ENCODE assay signal across 26 cellular contexts in genomic region chr9:126937444-126937843, GRCh38. TPM values are rescaled to one million over a fixed set of nuclear protein-coding genes. Genes with fewer than 3 reads are reported as not detected.
A peak's percentile ranks its signal among the peaks of the same experiment; 100 is the strongest.
DNase-seq lines count a peak whose midpoint lies in the region; ATAC-seq, FAIRE-seq and TF ChIP-seq lines count a peak whose summit lies in the region.
"Had no signal": no experiment of that assay in that cellular context is flagged by ENCODE, and none has a peak within 500 bp of the region (broad histone marks: within the 10 kb centered on the region; RNA-seq: fewer than 3 reads in every experiment).

No MANE protein-coding gene starts in this region.

- no peak overlapping the region for H3K14ac ChIP-seq in H1 (ENCODE audit: insufficient read length)

- TF ChIP-seq POLR2A in HepG2 (IDR thresholded peaks at IDR 0.05; ENCODE audit: insufficient read depth in 1 of 2, low read depth in 2 of 2, low read length in 2 of 2) = no peak
- no peak for TF ChIP-seq POLR2A in right lobe of liver (IDR thresholded peaks at IDR 0.05)
- TF ChIP-seq POLR2A in GM12878 (IDR thresholded peaks at IDR 0.05; ENCODE audit: low read depth, low read length) = no peak
- TF ChIP-seq POLR2A in H1 (IDR thresholded peaks at IDR 0.05; ENCODE audit: control extremely low read depth in 1 of 2, low read depth in 2 of 2, low read length in 2 of 2) = no peak

- H3K27me3 ChIP-seq in HepG2 (ENCODE audit: control insufficient read depth in 1 of 2, insufficient read depth in 2 of 2, low read length in 2 of 2) (no peaks in the 10 kb centered on the region; a peak in 1 of 5 replicates), right lobe of liver (no peaks in the 10 kb centered on the region), GM12878 (replicated peaks in 1 of 2; ENCODE audit: control insufficient read depth in 2 of 2, insufficient read depth in 2 of 2, low read length in 1 of 2) (no peaks in the 10 kb centered on the region), H1 (replicated peaks in 1 of 4; ENCODE audit: control insufficient read depth in 3 of 4, extremely low read depth in 1 of 4, insufficient read depth in 3 of 4, low read length in 3 of 4) (no peaks in the 10 kb centered on the region)
- H3K27me3 ChIP-seq: BE2C, BLaER1 had no signal

- TF ChIP-seq CTCF in HepG2 (CRISPR knock-in tag; IDR thresholded peaks at IDR 0.05) (no peak), right lobe of liver (IDR thresholded peaks at IDR 0.05) (no peak), GM12878 (IDR thresholded peaks at IDR 0.05 in 2 of 3, conservative IDR thresholded peaks at IDR 0.05 in 1 of 3; ENCODE audit: control insufficient read depth in 2 of 3, extremely low read depth in 1 of 3, insufficient read depth in 1 of 3, low read depth in 3 of 3, low read length in 3 of 3) (no peak), H1 (IDR thresholded peaks at IDR 0.05; ENCODE audit: control extremely low read depth in 1 of 3, insufficient read depth in 1 of 3, low read depth in 1 of 3, low read length in 3 of 3) (no peak)

- no peaks in the 10 kb centered on the region for H3K79me2 ChIP-seq in HepG2 (ENCODE audit: insufficient read depth, low read length)
- H3K79me2 ChIP-seq in GM12878 (ENCODE audit: control insufficient read depth, insufficient read depth, low read length) = no peaks in the 10 kb centered on the region
- no peaks in the 10 kb centered on the region for H3K79me2 ChIP-seq in H1 (ENCODE audit: control insufficient read depth in 1 of 2, insufficient read depth in 2 of 2, low read length in 2 of 2)

- H2AK5ac ChIP-seq in H1 (ENCODE audit: low read depth, low read length) = no peak overlapping the region

- no peak overlapping the region for H3K56ac ChIP-seq in H1 (replicated peaks; ENCODE audit: insufficient read length, low read depth, low read length)

- H3K4ac ChIP-seq in H1 (replicated peaks; ENCODE audit: insufficient read length, low read depth, low read length) = no peak overlapping the region

- H4K91ac ChIP-seq in H1 (replicated peaks; ENCODE audit: insufficient read length, low read length) = no peak overlapping the region

- POLR2A ChIA-PET in HepG2 (lab: Yijun Ruan, JAX) (no interaction called here), GM12878 (lab: Charles Lee) (interaction anchor here (1.0 kb wide), 1 partner anchor 261 kb away, joined by 3 read pairs; no protein-coding TSS in a partner anchor), H1 (lab: Charles Lee; ENCODE audit: partially characterized antibody) (interaction anchor here (1.0 to 1.2 kb wide), 2 partner anchors 260 to 537 kb away, joined by 3 to 4 read pairs; no protein-coding TSS in a partner anchor)

- H3K36me3 ChIP-seq in HepG2 (replicated peaks in 1 of 2; ENCODE audit: control insufficient read depth in 1 of 2, insufficient read depth in 2 of 2, low read length in 2 of 2) (no peaks in the 10 kb centered on the region), right lobe of liver (no peaks in the 10 kb centered on the region), KOPT-K1 (ENCODE audit: insufficient read depth, low read length) (no peaks in the 10 kb centered on the region), GM12878 (ENCODE audit: control insufficient read depth in 2 of 2, insufficient read depth in 2 of 2, low read length in 1 of 2) (no peaks in the 10 kb centered on the region; a peak in 1 of 4 replicates), H1 (ENCODE audit: control insufficient read depth in 2 of 4, insufficient read depth in 4 of 4, low read length in 3 of 4) (no peaks in the 10 kb centered on the region)
- H3K36me3 ChIP-seq: BE2C, BLaER1 had no signal

- in situ Hi-C loops in HepG2 (cut with HindIII; ENCODE audit: extremely low pct_ligation_motif_present, low pct_unique_long_range_greater_than_20kb) = no loop called here
- in situ Hi-C loops in GM12878 (cut with MboI) = no loop called here

- H3K4me1 ChIP-seq in HepG2 (ENCODE audit: insufficient read depth, low read length) (peaks cover 36% of the 10 kb centered on the region), right lobe of liver (peaks cover 0 to 7% (median 2%) of the 10 kb centered on the region in 4 donors), GM12878 (ENCODE audit: control insufficient read depth, insufficient read depth, low read length) (no peaks in the 10 kb centered on the region), H1 (replicated peaks in 1 of 4; ENCODE audit: control insufficient read depth in 3 of 4, insufficient read depth in 4 of 4, low read length in 3 of 4) (peaks cover 0 to 17% (median 9%) of the 10 kb centered on the region in 4 experiments; a peak in 5 of 7 replicates)
- H3K4me1 ChIP-seq: BE2C, BLaER1 had no signal

- no peak overlapping the region for H3K4me3 ChIP-seq in HepG2 (replicated peaks in 1 of 3; ENCODE audit: insufficient read depth in 1 of 3, low read depth in 2 of 3, low read length in 3 of 3)
- no peak overlapping the region for H3K4me3 ChIP-seq in right lobe of liver
- H3K4me3 ChIP-seq in GM12878 = no peak overlapping the region
- no peak overlapping the region for H3K4me3 ChIP-seq in H1 (ENCODE audit: extremely low read depth in 1 of 4, insufficient read depth in 2 of 4, low read depth in 3 of 4, low read length in 4 of 4)
- H3K4me3 ChIP-seq: BLaER1 had no signal

- H4K20me1 ChIP-seq in HepG2 (ENCODE audit: insufficient read depth, low read length) (no peaks in the 10 kb centered on the region), GM12878 (ENCODE audit: control insufficient read depth, insufficient read depth) (no peaks in the 10 kb centered on the region), H1 (replicated peaks in 1 of 2; ENCODE audit: control insufficient read depth in 1 of 2, insufficient read depth in 2 of 2, low read length in 2 of 2) (no peaks in the 10 kb centered on the region)

- no peaks in the 10 kb centered on the region; the same call in 1 of the 2 replicates for H3K79me1 ChIP-seq in H1 (ENCODE audit: low read depth, low read length)

- no peak overlapping the region for H3K4me2 ChIP-seq in HepG2 (ENCODE audit: low read depth, low read length)
- no peak overlapping the region for H3K4me2 ChIP-seq in GM12878 (ENCODE audit: control insufficient read depth, insufficient read depth)
- no peak overlapping the region for H3K4me2 ChIP-seq in H1 (ENCODE audit: insufficient read depth in 1 of 2, low read depth in 2 of 2, low read length in 2 of 2)
- H3K4me2 ChIP-seq: BLaER1 had no signal

- SMC1A ChIA-PET in GM12878 (lab: Charles Lee; ENCODE audit: uncharacterized antibody, unreplicated experiment) = interaction anchor here (0.7 to 1.2 kb wide), 2 partner anchors 48 to 132 kb away, joined by 3 read pairs; partner anchors contain the start of gene ZBTB43

- BruUV-seq in HepG2 (replicated peaks; lab: Mats Ljungman, UMichigan) = no TSS peak
- BruUV-seq in GM12878 (replicated peaks; lab: Mats Ljungman, UMichigan) = no TSS peak

- no peak overlapping the region for H4K5ac ChIP-seq in H1 (ENCODE audit: insufficient read length, low read depth, low read length)

- H2BK15ac ChIP-seq in H1 (ENCODE audit: low read length) = no peak overlapping the region

- H2BK12ac ChIP-seq in H1 (ENCODE audit: low read depth, low read length) = no peak overlapping the region

- H2BK20ac ChIP-seq in H1 (ENCODE audit: low read length) = no peak overlapping the region

- H2AFZ ChIP-seq in HepG2 (ENCODE audit: low read length) = no peak overlapping the region
- H2AFZ ChIP-seq in GM12878 (ENCODE audit: control insufficient read depth, low read depth, low read length) = no peak overlapping the region
- no peak overlapping the region for H2AFZ ChIP-seq in H1 (ENCODE audit: low read length)

- H2BK120ac ChIP-seq in H1 (replicated peaks; ENCODE audit: low read depth, low read length) = no peak overlapping the region

- DNase-seq in HepG2 (ENCODE audit: low spot score) (no peak), right lobe of liver (no peak), GM12878 (ENCODE audit: low read depth, low spot score) (no peak), H1 (ENCODE audit: low read depth in 1 of 2, low spot score in 2 of 2) (no peak), NCI-H69 (lab: John Stamatoyannopoulos, UW) (no peak), hypothalamus (lab: John Stamatoyannopoulos, UW) (no peak)
- DNase-seq: 8988T; ACHN; BE2C; C1 segment of cervical spinal cord; CD4-positive, alpha-beta memory T cell; CD4-positive, CD25-positive, alpha-beta regulatory T cell; CD8-positive, alpha-beta memory T cell; DMS 273 treated with DMSO at 0.1 percent for 48 hours; DMS153; DMS53; DMS79; DND-41; EL; GDM1 had no signal

- ATAC-seq in HepG2 (no peak), right lobe of liver (no peak), GM12878 (no peak), HG02763 (IDR thresholded peaks at IDR 0.05; ENCODE audit: unreplicated experiment) (no peak)

- no peak overlapping the region for H3K18ac ChIP-seq in H1 (ENCODE audit: extremely low read depth, low read length)

- no peak overlapping the region for H4K8ac ChIP-seq in H1 (ENCODE audit: extremely low read depth, insufficient read depth, low read length)

- RAD21 ChIA-PET in GM12878 (lab: Charles Lee; ENCODE audit: unreplicated experiment) = interaction anchor here (1.8 to 6.9 kb wide), 2 partner anchors 262 to 277 kb away, joined by 4 to 91 read pairs; no protein-coding TSS in a partner anchor

- no peak for FAIRE-seq in HepG2 (lab: Jason Lieb, UNC)
- FAIRE-seq in GM12878 (lab: Jason Lieb, UNC) = no peak
- FAIRE-seq in H1 (lab: Jason Lieb, UNC) = no peak
- FAIRE-seq: A204.1, GM12891, GM19239 had no signal

- H3K23me2 ChIP-seq in H1 (ENCODE audit: low read depth, low read length) = no peaks in the 10 kb centered on the region

- no peak overlapping the region for H3K27ac ChIP-seq in HepG2 (ENCODE audit: extremely low read length, insufficient read depth, low read length)
- H3K27ac ChIP-seq in right lobe of liver = no peak overlapping the region
- peak overlapping the region; percentile 46 for H3K27ac ChIP-seq in KOPT-K1 (ENCODE audit: low read depth, low read length, poor library complexity, severe bottlenecking)
- no peak overlapping the region for H3K27ac ChIP-seq in GM12878 (ENCODE audit: control insufficient read depth, insufficient read depth)
- H3K27ac ChIP-seq in H1 (ENCODE audit: low read depth, low read length) = no peak overlapping the region
- H3K27ac ChIP-seq: BLaER1 had no signal

- intact Hi-C loops in HepG2 (cut with micrococcal nuclease; ENCODE audit: unreplicated experiment) (no loop called here), right lobe of liver (cut with DNase I) (loop anchor here in 1 of 2 donors (10.0 kb wide), 1 partner anchor 267 kb away; no protein-coding TSS in a partner anchor), GM12878 (cut with micrococcal nuclease; ENCODE audit: unreplicated experiment) (no loop called here)

- H3K9me3 ChIP-seq in HepG2 (ENCODE audit: low read length) (no peaks in the 10 kb centered on the region), right lobe of liver (no peaks in the 10 kb centered on the region), KOPT-K1 (ENCODE audit: insufficient read depth, low read length, poor library complexity, severe bottlenecking) (peaks cover 5% of the 10 kb centered on the region), GM12878 (replicated peaks; ENCODE audit: control insufficient read depth, insufficient read depth, low read length) (no peaks in the 10 kb centered on the region), H1 (ENCODE audit: insufficient read depth in 2 of 2, low read depth in 1 of 2, low read length in 1 of 2) (no peaks in the 10 kb centered on the region)
- H3K9me3 ChIP-seq: BE2C, BLaER1 had no signal

- CTCF ChIA-PET in HepG2 (lab: Yijun Ruan, JAX; ENCODE audit: low intra/inter-chr PET ratio, low total read pairs) (no interaction called here), GM12878 (lab: Yijun Ruan, JAX) (interaction anchor here (0.8 to 7.4 kb wide), 5 partner anchors 9 to 277 kb away, joined by 3 to 172 read pairs (median 5); no protein-coding TSS in a partner anchor), H1 (lab: Charles Lee; ENCODE audit: partially characterized antibody) (interaction anchor here (0.6 to 11.9 kb wide), 8 partner anchors 10 to 277 kb away, joined by 3 to 166 read pairs (median 10); no protein-coding TSS in a partner anchor)

- TF ChIP-seq EP300 in HepG2 (IDR thresholded peaks at IDR 0.05; ENCODE audit: low read depth in 2 of 2, low read length in 2 of 2) (no peak), HepG2 (CRISPR knock-in tag; IDR thresholded peaks at IDR 0.05; ENCODE audit: borderline replicate concordance) (no peak), GM12878 (IDR thresholded peaks at IDR 0.05; ENCODE audit: borderline replicate concordance in 1 of 2, control insufficient read depth in 1 of 2, low read depth in 2 of 2, low read length in 2 of 2) (no peak), H1 (IDR thresholded peaks at IDR 0.05; ENCODE audit: borderline replicate concordance in 1 of 2, low read depth in 2 of 2, low read length in 2 of 2) (no peak)

- no peak overlapping the region for H3K9ac ChIP-seq in HepG2 (ENCODE audit: insufficient read depth, low read depth, low read length)
- no peak overlapping the region for H3K9ac ChIP-seq in GM12878 (ENCODE audit: control insufficient read depth, insufficient read depth, low read length)
- no peak overlapping the region for H3K9ac ChIP-seq in H1 (replicated peaks in 1 of 4; ENCODE audit: extremely low read depth in 1 of 4, low read depth in 3 of 4, low read length in 3 of 4)
- H3K9ac ChIP-seq: BLaER1 had no signal

- no peak overlapping the region for H3K23ac ChIP-seq in H1 (ENCODE audit: insufficient read length)

- TF ChIP-seq RAD21 in HepG2 (CRISPR knock-in tag; IDR thresholded peaks at IDR 0.05) = no peak
- no peak for TF ChIP-seq RAD21 in GM12878 (IDR thresholded peaks at IDR 0.05; ENCODE audit: insufficient read depth, low read depth, low read length)
- no peak for TF ChIP-seq RAD21 in H1 (IDR thresholded peaks at IDR 0.05 in 1 of 2, conservative IDR thresholded peaks at IDR 0.05 in 1 of 2; ENCODE audit: low read depth in 2 of 2, low read length in 2 of 2)

- H2BK5ac ChIP-seq in H1 (ENCODE audit: low read depth, low read length) = no peak overlapping the region

RNA-seq across cellular contexts. Expression of gene RALGPS1, which starts 22.9 kb away (rescaled TPM):
- total RNA-seq in HepG2 (2016; rRNA removed; fragmentation: Illumina TruSeq; extraction: Trizol) (2.2 and 3.7 TPM in 2 replicates), right lobe of liver (1 to 10 TPM; 1.2 to 3.8 (median 2.4) TPM), GM12878 (2014; rRNA removed) (3.1 and 3.8 TPM in 2 replicates), GM12878 (2014; rRNA removed; fragmentation: Illumina TruSeq; extraction: Trizol) (2.3 and 3.2 TPM in 2 replicates), GM12878 (2021) (3.1 and 3.6 TPM in 2 replicates)
- 2.5 and 3.0 TPM in 2 replicates for total RNA-seq in HepG2 (2016; cell fraction: cytosol; rRNA removed; fragmentation: Illumina TruSeq; extraction: Trizol; ENCODE audit: low read depth)
- 3.1 and 4.0 TPM in 2 replicates for total RNA-seq in HepG2 (2016; cell fraction: insoluble cytoplasmic fraction; rRNA removed; fragmentation: Illumina TruSeq; extraction: Trizol)
- total RNA-seq in HepG2 (2016; cell fraction: membrane; rRNA removed; fragmentation: Illumina TruSeq; extraction: Trizol) = 4.9 and 5.0 TPM in 2 replicates
- 7.5 and 9.4 TPM in 2 replicates for total RNA-seq in HepG2 (2016; cell fraction: nucleus; rRNA removed; fragmentation: Illumina TruSeq; extraction: Trizol)
- polyA plus RNA-seq in HepG2 (2011; rRNA removed) (6.5 and 9.5 TPM in 2 replicates), GM12878 (2011; rRNA removed) (5.2 and 5.5 TPM in 2 replicates), GM12878 (2014; fragmentation: Illumina TruSeq; extraction: Trizol) (2.2 and 2.3 TPM in 2 replicates), GM12878 (2014; fragmentation: Nextera tagmentation; extraction: Ambion mirVana) (under 1 TPM; 0.13 to 0.77 TPM), GM12878 (2014; rRNA removed) (3.4 and 5.6 TPM in 2 replicates), GM12878 (2016; fragmentation: Nextera tagmentation; extraction: Ambion mirVana) (1 to 10 TPM; 1.9 to 2.3 TPM), H1 (2011; rRNA removed) (20.0 and 33.6 TPM in 2 replicates)
- 3.0 and 5.8 TPM in 2 replicates for polyA plus RNA-seq in HepG2 (2011; cell fraction: cytosol; rRNA removed)
- polyA plus RNA-seq in HepG2 (2011; cell fraction: nucleus; rRNA removed) = 26.3 and 34.5 TPM in 2 replicates
- 11.9 and 13.3 TPM in 2 replicates for polyA plus RNA-seq in HepG2 (2012)
- 2.9 and 3.7 TPM in 2 replicates for polyA plus RNA-seq in HepG2 (2016; cell fraction: cytosol; fragmentation: Illumina TruSeq; extraction: Trizol; ENCODE audit: low read depth)
- polyA plus RNA-seq in HepG2 (2016; cell fraction: insoluble cytoplasmic fraction; fragmentation: Illumina TruSeq; extraction: Trizol; ENCODE audit: low read depth) = 2.8 and 3.2 TPM in 2 replicates
- polyA plus RNA-seq in HepG2 (2016; cell fraction: membrane; fragmentation: Illumina TruSeq; extraction: Trizol; ENCODE audit: low read depth) = 3.1 and 4.4 TPM in 2 replicates
- polyA plus RNA-seq in HepG2 (2016; cell fraction: nucleus; fragmentation: Illumina TruSeq; extraction: Trizol; ENCODE audit: insufficient read depth, low read depth) = 6.9 and 11.6 TPM in 2 replicates
- 7.3 and 9.6 TPM in 2 replicates for polyA minus RNA-seq in HepG2 (2011; rRNA and poly(A)+ RNA removed; ENCODE audit: low replicate concordance)
- 2.6 and 3.3 TPM in 2 replicates for polyA minus RNA-seq in HepG2 (2011; cell fraction: cytosol; rRNA and poly(A)+ RNA removed)
- 15.6 and 26.6 TPM in 2 replicates for polyA minus RNA-seq in HepG2 (2011; cell fraction: nucleus; rRNA and poly(A)+ RNA removed)
- 36.2 and 37.8 TPM in 2 replicates for total RNA-seq in GM12878 (2013; cell fraction: nucleolus; rRNA removed)
- 1.7 TPM for polyA plus RNA-seq in GM12878 (2011; ENCODE audit: low read depth)
- polyA plus RNA-seq in GM12878 (2011; cell fraction: cytosol; rRNA removed) = 5.2 and 5.5 TPM in 2 replicates
- 26.0 and 26.1 TPM in 2 replicates for polyA plus RNA-seq in GM12878 (2011; cell fraction: nucleus; rRNA removed)
- 1.6 and 1.8 TPM in 2 replicates for polyA plus RNA-seq in GM12878 (2012)
- 4.6 and 5.1 TPM in 2 replicates for polyA minus RNA-seq in GM12878 (2011; rRNA and poly(A)+ RNA removed)
- polyA minus RNA-seq in GM12878 (2011; cell fraction: cytosol; rRNA and poly(A)+ RNA removed) = 2.1 and 2.3 TPM in 2 replicates
- 7.4 and 17.2 TPM in 2 replicates for polyA minus RNA-seq in GM12878 (2011; cell fraction: nucleus; rRNA and poly(A)+ RNA removed)
- 22.9 and 23.5 TPM in 2 replicates for total RNA-seq in H1 (2021; fragmentation: NEBNext Ultra II Directional; extraction: Animal tissue kit (Norgen Biotek cat#: 25700))
- polyA plus RNA-seq in H1 (2011; cell fraction: cytosol; rRNA removed) = 22.3 TPM
- polyA plus RNA-seq in H1 (2011; cell fraction: nucleus; rRNA removed) = 60.4 TPM
- 17.1 to 18.7 TPM (median 18.3 TPM) in 4 replicates for polyA plus RNA-seq in H1 (2012, experiment 1 of 2)
- 8.8 TPM for polyA plus RNA-seq in H1 (2012, experiment 2 of 2)
- polyA plus RNA-seq in H1 (2013, experiment 1 of 2) = 13.6 TPM
- polyA plus RNA-seq in H1 (2013, experiment 2 of 2) = 12.3 TPM
- polyA minus RNA-seq in H1 (2011; rRNA and poly(A)+ RNA removed) = 36.4 and 39.3 TPM in 2 replicates
- polyA minus RNA-seq in H1 (2011; cell fraction: cytosol; rRNA and poly(A)+ RNA removed) = 14.5 TPM
- 58.2 TPM for polyA minus RNA-seq in H1 (2011; cell fraction: nucleus; rRNA and poly(A)+ RNA removed)
